In the genomic region with DNA sequence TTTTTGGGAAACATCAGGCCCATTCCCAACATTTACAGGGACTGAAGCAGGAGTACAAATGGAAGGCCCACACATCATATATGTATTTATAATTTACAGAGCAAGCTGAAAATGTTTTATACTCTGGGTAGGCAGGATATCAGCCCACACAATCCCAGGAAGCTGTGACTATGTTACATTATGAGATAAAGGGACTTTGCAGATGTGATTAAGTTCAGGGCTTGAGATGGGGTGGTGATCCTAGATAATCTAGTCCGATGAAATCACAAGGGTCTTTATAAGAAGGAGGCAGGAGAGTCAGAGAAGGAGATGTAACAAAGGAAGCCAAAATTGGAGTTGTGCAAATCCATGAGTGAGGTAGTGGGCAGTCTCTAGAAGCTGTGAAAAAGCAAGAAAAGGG, we compare ENCODE assay signal across 19 cellular contexts.
DNase-seq lines count a peak whose midpoint lies in the region; ATAC-seq and TF ChIP-seq lines count a peak whose summit lies in the region.
"Had no signal": no experiment of that assay in that cellular context is flagged by ENCODE, and none has a peak within 500 bp of the region (broad histone marks: within the 10 kb centered on the region; RNA-seq: fewer than 3 reads in every experiment).

No MANE protein-coding gene starts in this region.

- H3K27ac ChIP-seq in ACC112 (ENCODE audit: low read depth, low read length): peak overlapping the region; percentile 50
- H3K27ac ChIP-seq in brain microvascular endothelial cell: peak overlapping the region; percentile 37
- H3K27ac ChIP-seq: Peyer's patch had no signal

- H3K27me3 Mint-ChIP-seq in nephron (ENCODE audit: low read depth): no peaks in the 10 kb centered on the region
- H3K27me3 Mint-ChIP-seq: CD4-positive, CD25-positive, alpha-beta regulatory T cell had no signal

- H3K9me3 ChIP-seq in Loucy (ENCODE audit: insufficient read depth, low read depth, low read length): no peaks in the 10 kb centered on the region
- H3K9me3 ChIP-seq: Peyer's patch had no signal

- no peak overlapping the region for H3K9ac ChIP-seq in Loucy (ENCODE audit: low read depth, low read length, poor library complexity, severe bottlenecking)

- no peaks in the 10 kb centered on the region for H3K9me2 ChIP-seq in Loucy (replicated peaks; ENCODE audit: low read depth, low read length)

- no peak for ATAC-seq in HG02571 (IDR thresholded peaks at IDR 0.05; ENCODE audit: unreplicated experiment)
- ATAC-seq: GM12878 had no signal

- peak overlapping the region; percentile 59 for H2AFZ ChIP-seq in ACC112 (ENCODE audit: low read length, unreplicated experiment)
- no peak overlapping the region for H2AFZ ChIP-seq in Loucy (ENCODE audit: low read length)

- H4K20me1 ChIP-seq in Loucy (ENCODE audit: insufficient read depth, low read length, poor library complexity, severe bottlenecking): no peaks in the 10 kb centered on the region

- H3K4me1 Mint-ChIP-seq in nephron: no peaks in the 10 kb centered on the region
- H3K4me1 Mint-ChIP-seq: CD4-positive, CD25-positive, alpha-beta regulatory T cell; H9 had no signal

- H3K36me3 Mint-ChIP-seq in nephron (ENCODE audit: low read depth): no peaks in the 10 kb centered on the region
- H3K36me3 Mint-ChIP-seq: CD4-positive, CD25-positive, alpha-beta regulatory T cell had no signal

- no peak overlapping the region for H3K4me3 ChIP-seq in ACC112 (ENCODE audit: low read depth, low read length)
- no peak overlapping the region for H3K4me3 ChIP-seq in Loucy (ENCODE audit: low read length, poor library complexity, severe bottlenecking)
- H3K4me3 ChIP-seq in brain microvascular endothelial cell (ENCODE audit: low read depth, low read length): no peak overlapping the region
- H3K4me3 ChIP-seq: GM12878, Peyer's patch had no signal

- H3K36me3 ChIP-seq in ACC112 (ENCODE audit: insufficient read depth, low read length) (no peaks in the 10 kb centered on the region), Loucy (ENCODE audit: insufficient read depth, low read length) (no peaks in the 10 kb centered on the region), brain microvascular endothelial cell (replicated peaks) (no peaks in the 10 kb centered on the region)
- H3K36me3 ChIP-seq: Peyer's patch had no signal

- TF ChIP-seq CTCF in Loucy (conservative IDR thresholded peaks at IDR 0.05; ENCODE audit: low read length) (no peak), brain microvascular endothelial cell (IDR thresholded peaks at IDR 0.05; ENCODE audit: low read depth, low read length, missing control alignments) (no peak), nephron (IDR thresholded peaks at IDR 0.05; ENCODE audit: unreplicated experiment in 3 of 3) (no peak)

- H3K4me2 ChIP-seq in Loucy (ENCODE audit: low read depth, low read length, poor library complexity, severe bottlenecking): peak overlapping the region; percentile 19

- peaks cover 25% of the 10 kb centered on the region for H3K4me1 ChIP-seq in ACC112 (ENCODE audit: control insufficient read depth, insufficient read depth, low read length, unreplicated experiment)
- H3K4me1 ChIP-seq in Loucy (ENCODE audit: insufficient read depth, low read length, poor library complexity, severe bottlenecking): peaks cover 43% of the 10 kb centered on the region
- H3K4me1 ChIP-seq: Peyer's patch had no signal

- H3K27me3 ChIP-seq in ACC112 (ENCODE audit: insufficient read depth, low read length): no peaks in the 10 kb centered on the region
- H3K27me3 ChIP-seq in Loucy (ENCODE audit: insufficient read depth, low read length, poor library complexity, severe bottlenecking): no peaks in the 10 kb centered on the region
- no peaks in the 10 kb centered on the region for H3K27me3 ChIP-seq in brain microvascular endothelial cell (replicated peaks)
- H3K27me3 ChIP-seq: Peyer's patch had no signal

- peak overlapping the region in 2 of 3 experiments; percentile 13 to 32 for H3K27ac Mint-ChIP-seq in nephron
- H3K27ac Mint-ChIP-seq: CD4-positive, CD25-positive, alpha-beta regulatory T cell; H9; HFFc6 had no signal

- in situ Hi-C loops in brain microvascular endothelial cell (cut with HindIII; ENCODE audit: low pct_ligation_motif_present, low sequenced_read_pairs): loop anchor here (25.0 kb wide), 1 partner anchor 284 kb away; no protein-coding TSS in a partner anchor

- no peaks in the 10 kb centered on the region for H3F3A ChIP-seq in Loucy (ENCODE audit: low read depth)

- no peak overlapping the region for H3K4me3 Mint-ChIP-seq in nephron
- H3K4me3 Mint-ChIP-seq: CD4-positive, CD25-positive, alpha-beta regulatory T cell; H9; HFFc6 had no signal

- DNase-seq in brain microvascular endothelial cell (peak; percentile 9), globus pallidus (ENCODE audit: low spot score) (no peak), NCI-H2081 treated with DMSO at 0.1 percent for 48 hours (lab: John Stamatoyannopoulos, UW) (no peak)
- DNase-seq: CD4-positive, CD25-positive, alpha-beta regulatory T cell; DMS79; H9; HFFc6; KG1; NCI-H1105; NCI-H146; NCI-H2029; NCI-H524; NCI-H774; Peyer's patch had no signal

- H3K79me2 ChIP-seq in ACC112 (ENCODE audit: control insufficient read depth, insufficient read depth, low read length, unreplicated experiment): no peaks in the 10 kb centered on the region
- H3K79me2 ChIP-seq in Loucy (ENCODE audit: insufficient read depth, low read length): 0 out of 2 replicates have a peak, but pooled peaks cover 5% of the 10 kb centered on the region

- no peaks in the 10 kb centered on the region for H3K9me3 Mint-ChIP-seq in nephron
- H3K9me3 Mint-ChIP-seq: H9, HFFc6 had no signal
